In genomic region chr7:35801392-35802101, GRCh38 we compare ENCODE assay signal across 1 cellular context.
A peak's percentile ranks its signal among the peaks of the same experiment; 100 is the strongest.
TF ChIP-seq lines count a peak whose summit lies in the region.

No MANE protein-coding gene starts in this region.

TF ChIP-seq in K562, 482 proteins besides CTCF, POLR2A, EP300 and RAD21 (continued from another document and continues in another):
- TF ChIP-seq, protein P1, sequence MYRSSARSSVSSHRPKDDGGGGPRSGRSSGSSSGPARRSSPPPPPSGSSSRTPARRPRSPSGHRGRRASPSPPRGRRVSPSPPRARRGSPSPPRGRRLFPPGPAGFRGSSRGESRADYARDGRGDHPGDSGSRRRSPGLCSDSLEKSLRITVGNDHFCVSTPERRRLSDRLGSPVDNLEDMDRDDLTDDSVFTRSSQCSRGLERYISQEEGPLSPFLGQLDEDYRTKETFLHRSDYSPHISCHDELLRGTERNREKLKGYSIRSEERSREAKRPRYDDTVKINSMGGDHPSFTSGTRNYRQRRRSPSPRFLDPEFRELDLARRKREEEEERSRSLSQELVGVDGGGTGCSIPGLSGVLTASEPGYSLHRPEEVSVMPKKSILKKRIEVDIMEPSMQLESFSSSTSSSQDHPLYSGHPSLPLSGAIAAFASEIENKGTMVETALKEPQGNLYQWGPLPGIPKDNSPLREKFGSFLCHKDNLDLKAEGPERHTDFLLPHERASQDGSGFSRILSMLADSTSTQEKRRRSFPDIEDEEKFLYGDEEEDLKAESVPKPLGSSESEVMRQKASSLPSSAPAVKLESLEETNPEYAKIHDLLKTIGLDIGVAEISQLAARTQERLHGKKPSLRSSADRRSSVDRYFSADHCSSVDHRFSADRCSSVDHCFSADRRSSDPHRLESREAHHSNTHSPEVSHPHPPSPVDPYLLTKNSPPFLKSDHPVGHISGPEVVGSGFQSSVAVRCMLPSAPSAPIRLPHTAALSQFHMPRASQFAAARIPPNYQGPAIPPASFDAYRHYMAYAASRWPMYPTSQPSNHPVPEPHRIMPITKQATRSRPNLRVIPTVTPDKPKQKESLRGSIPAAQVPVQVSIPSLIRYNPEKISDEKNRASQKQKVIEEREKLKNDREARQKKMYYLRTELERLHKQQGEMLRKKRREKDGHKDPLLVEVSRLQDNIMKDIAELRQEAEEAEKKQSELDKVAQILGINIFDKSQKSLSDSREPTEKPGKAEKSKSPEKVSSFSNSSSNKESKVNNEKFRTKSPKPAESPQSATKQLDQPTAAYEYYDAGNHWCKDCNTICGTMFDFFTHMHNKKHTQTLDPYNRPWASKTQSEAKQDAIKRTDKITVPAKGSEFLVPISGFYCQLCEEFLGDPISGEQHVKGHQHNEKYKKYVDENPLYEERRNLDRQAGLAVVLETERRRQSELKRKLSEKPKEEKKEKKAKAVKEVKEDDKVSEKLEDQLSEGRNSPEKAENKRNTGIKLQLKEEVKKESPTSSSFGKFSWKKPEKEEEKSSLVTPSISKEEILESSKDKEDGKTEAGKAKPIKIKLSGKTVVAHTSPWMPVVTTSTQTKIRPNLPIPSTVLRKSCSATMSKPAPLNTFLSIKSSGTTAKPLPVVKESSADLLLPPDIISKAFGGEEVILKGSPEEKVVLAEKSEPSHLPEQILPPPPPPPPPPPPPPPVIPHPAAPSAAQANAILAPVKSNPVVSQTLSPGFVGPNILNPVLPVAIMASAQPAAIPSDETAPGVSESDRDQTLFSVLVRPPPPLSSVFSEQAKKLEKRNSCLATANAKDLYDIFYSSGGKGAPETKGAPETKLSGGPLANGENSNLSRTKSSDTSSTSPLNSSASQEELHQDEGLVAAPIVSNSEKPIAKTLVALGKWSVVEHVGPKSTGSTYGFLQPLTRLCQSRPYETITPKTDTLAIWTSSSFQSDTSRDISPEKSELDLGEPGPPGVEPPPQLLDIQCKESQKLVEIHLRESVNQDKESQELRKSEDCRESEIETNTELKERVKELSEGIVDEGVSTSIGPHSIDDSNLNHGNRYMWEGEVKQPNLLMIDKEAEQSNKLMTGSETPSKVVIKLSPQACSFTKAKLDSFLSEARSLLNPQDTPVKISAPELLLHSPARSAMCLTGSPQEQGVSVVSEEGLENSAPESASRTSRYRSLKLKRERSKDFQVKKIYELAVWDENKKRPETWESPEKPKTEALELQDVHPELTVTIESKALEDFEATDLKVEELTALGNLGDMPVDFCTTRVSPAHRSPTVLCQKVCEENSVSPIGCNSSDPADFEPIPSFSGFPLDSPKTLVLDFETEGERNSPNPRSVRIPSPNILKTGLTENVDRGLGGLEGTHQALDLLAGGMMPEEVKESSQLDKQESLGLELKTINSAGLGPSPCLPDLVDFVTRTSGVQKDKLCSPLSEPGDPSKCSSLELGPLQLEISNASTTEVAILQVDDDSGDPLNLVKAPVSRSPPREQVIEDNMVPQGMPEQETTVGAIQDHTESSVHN (IDR thresholded peaks at IDR 0.05; ENCODE audit: borderline replicate concordance in 1 of 2, low read depth in 1 of 2), result no peak
- TF ChIP-seq POLR2AphosphoS5 (IDR thresholded peaks at IDR 0.05; ENCODE audit: control insufficient read depth, insufficient read depth, low read depth, low read length) (no peak), MTA3 (IDR thresholded peaks at IDR 0.05; ENCODE audit: borderline replicate concordance) (no peak), CHD1 (IDR thresholded peaks at IDR 0.05; ENCODE audit: low read length) (peak; percentile 79), RBFOX2 (IDR thresholded peaks at IDR 0.05; ENCODE audit: low read depth, low read length) (peak; percentile 45), SRSF1 (IDR thresholded peaks at IDR 0.05; ENCODE audit: low read depth, low read length) (no peak), RERE (CRISPR knock-in tag; IDR thresholded peaks at IDR 0.05; ENCODE audit: borderline replicate concordance) (no peak), NBN (IDR thresholded peaks at IDR 0.05; ENCODE audit: low read depth) (peak; percentile 75; the same call in 1 of the 2 replicates), PML (IDR thresholded peaks at IDR 0.05; ENCODE audit: low read length) (no peak), SETDB1 (IDR thresholded peaks at IDR 0.05; ENCODE audit: low read length) (no peak), SAP30 (IDR thresholded peaks at IDR 0.05; ENCODE audit: borderline replicate concordance, insufficient read depth, low read depth, low read length, poor library complexity, severe bottlenecking) (no peak), FOXP4 (CRISPR knock-in tag; IDR thresholded peaks at IDR 0.05; ENCODE audit: borderline replicate concordance) (no peak), PATZ1 (CRISPR knock-in tag; IDR thresholded peaks at IDR 0.05; ENCODE audit: borderline replicate concordance) (no peak), WHSC1 (IDR thresholded peaks at IDR 0.05; ENCODE audit: low read length) (no peak), ZNF668 (CRISPR knock-in tag; IDR thresholded peaks at IDR 0.05) (no peak), ZNF766 (CRISPR knock-in tag; conservative IDR thresholded peaks at IDR 0.05) (no peak), E2F5 (CRISPR knock-in tag; IDR thresholded peaks at IDR 0.05) (no peak), ZNF507 (tag; conservative IDR thresholded peaks at IDR 0.05) (no peak), ZNF134 (CRISPR knock-in tag; conservative IDR thresholded peaks at IDR 0.05) (no peak), HNRNPL (IDR thresholded peaks at IDR 0.05; ENCODE audit: low read depth, low read length) (no peak), MEF2D (tag; conservative IDR thresholded peaks at IDR 0.05; ENCODE audit: low read depth) (no peak), ZNF76 (CRISPR knock-in tag; IDR thresholded peaks at IDR 0.05; ENCODE audit: borderline replicate concordance) (no peak), FOSL1 (tag; conservative IDR thresholded peaks at IDR 0.05) (no peak), TCF3 (CRISPR knock-in tag; IDR thresholded peaks at IDR 0.05) (no peak), ARID1B (IDR thresholded peaks at IDR 0.05) (0 out of 2 replicates have a peak, but pooled peaks have one; percentile 42), FOXJ3 (CRISPR knock-in tag; IDR thresholded peaks at IDR 0.05) (no peak), CBX3 (IDR thresholded peaks at IDR 0.05; ENCODE audit: borderline replicate concordance in 1 of 2, low read length in 2 of 2) (no peak), MCM2 (IDR thresholded peaks at IDR 0.05; ENCODE audit: low read depth) (no peak), BRF1 (IDR thresholded peaks at IDR 0.05; ENCODE audit: borderline replicate concordance, extremely low read depth, insufficient read length) (no peak), EHMT2 (IDR thresholded peaks at IDR 0.05) (0 out of 2 replicates have a peak, but pooled peaks have one; percentile 48), ZNF384 (IDR thresholded peaks at IDR 0.05; ENCODE audit: low read depth, low read length) (no peak)
- TF ChIP-seq, protein P2, sequence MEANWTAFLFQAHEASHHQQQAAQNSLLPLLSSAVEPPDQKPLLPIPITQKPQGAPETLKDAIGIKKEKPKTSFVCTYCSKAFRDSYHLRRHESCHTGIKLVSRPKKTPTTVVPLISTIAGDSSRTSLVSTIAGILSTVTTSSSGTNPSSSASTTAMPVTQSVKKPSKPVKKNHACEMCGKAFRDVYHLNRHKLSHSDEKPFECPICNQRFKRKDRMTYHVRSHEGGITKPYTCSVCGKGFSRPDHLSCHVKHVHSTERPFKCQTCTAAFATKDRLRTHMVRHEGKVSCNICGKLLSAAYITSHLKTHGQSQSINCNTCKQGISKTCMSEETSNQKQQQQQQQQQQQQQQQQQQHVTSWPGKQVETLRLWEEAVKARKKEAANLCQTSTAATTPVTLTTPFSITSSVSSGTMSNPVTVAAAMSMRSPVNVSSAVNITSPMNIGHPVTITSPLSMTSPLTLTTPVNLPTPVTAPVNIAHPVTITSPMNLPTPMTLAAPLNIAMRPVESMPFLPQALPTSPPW (CRISPR knock-in tag; IDR thresholded peaks at IDR 0.05), result 0 out of 2 replicates have a peak, but pooled peaks have one; percentile 5
- TF ChIP-seq, protein P3, sequence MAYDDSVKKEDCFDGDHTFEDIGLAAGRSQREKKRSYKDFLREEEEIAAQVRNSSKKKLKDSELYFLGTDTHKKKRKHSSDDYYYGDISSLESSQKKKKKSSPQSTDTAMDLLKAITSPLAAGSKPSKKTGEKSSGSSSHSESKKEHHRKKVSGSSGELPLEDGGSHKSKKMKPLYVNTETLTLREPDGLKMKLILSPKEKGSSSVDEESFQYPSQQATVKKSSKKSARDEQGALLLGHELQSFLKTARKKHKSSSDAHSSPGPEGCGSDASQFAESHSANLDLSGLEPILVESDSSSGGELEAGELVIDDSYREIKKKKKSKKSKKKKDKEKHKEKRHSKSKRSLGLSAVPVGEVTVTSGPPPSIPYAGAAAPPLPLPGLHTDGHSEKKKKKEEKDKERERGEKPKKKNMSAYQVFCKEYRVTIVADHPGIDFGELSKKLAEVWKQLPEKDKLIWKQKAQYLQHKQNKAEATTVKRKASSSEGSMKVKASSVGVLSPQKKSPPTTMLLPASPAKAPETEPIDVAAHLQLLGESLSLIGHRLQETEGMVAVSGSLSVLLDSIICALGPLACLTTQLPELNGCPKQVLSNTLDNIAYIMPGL (CRISPR knock-in tag; IDR thresholded peaks at IDR 0.05), result no peak
